Comparison of ENCODE assay signal across 26 cellular contexts in the genomic region with DNA sequence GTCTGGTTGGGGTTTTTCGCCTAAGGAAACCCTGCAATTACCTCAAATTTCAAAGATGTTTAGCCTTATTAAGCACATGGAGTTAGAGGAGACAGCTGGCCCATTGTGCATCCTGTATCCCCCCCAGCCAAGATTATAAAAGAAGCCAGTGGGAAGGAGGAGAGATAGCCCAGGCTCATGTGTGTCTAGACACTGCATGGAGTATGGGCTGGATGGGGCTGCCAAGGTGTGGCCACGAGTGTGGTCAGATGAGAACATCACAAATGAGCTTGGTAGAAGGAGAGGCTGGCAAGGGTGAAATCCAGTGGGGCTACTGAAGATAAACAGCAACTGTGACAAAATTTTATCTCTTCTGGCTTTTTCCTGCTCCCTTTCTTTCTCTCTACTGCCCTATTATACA.
"Had no signal": no experiment of that assay in that cellular context is flagged by ENCODE, and none has a peak within 500 bp of the region (broad histone marks: within the 10 kb centered on the region; RNA-seq: fewer than 3 reads in every experiment).

No MANE protein-coding gene starts in this region.

- H3K9me3 Mint-ChIP-seq: natural killer cell treated with Interleukin-12 subunit alpha and Interleukin-12 subunit beta and Interleukin-15 and Interleukin-18, amount 100 ng/mL, for 72 hours had no signal

- H3K4me2 ChIP-seq: hepatocyte, smooth muscle cell had no signal

- H3K79me2 ChIP-seq: hepatocyte had no signal

- H3K4me3 Mint-ChIP-seq: naive thymus-derived CD4-positive, alpha-beta T cell; natural killer cell treated with Interleukin-12 subunit alpha and Interleukin-12 subunit beta and Interleukin-15 and Interleukin-18, amount 100 ng/mL, for 72 hours; stimulated activated memory B cell treated with anti-CD40 and anti-IgM and Interleukin-4, amounts not matched to agents 10 μg/mL and 1 μg/mL and 100 μg/mL, for 72 hours had no signal

- FAIRE-seq: urothelium cell line had no signal

- H3K9me3 ChIP-seq: left ventricle myocardium inferior, mucosa of descending colon, ovary, right atrium auricular region, right lobe of liver, suprapubic skin, thoracic aorta, tibial artery, upper lobe of right lung had no signal

- H3K27me3 ChIP-seq: hepatocyte, ovary, right atrium auricular region, right lobe of liver, suprapubic skin, tibial artery, upper lobe of right lung had no signal

- DNase-seq: islet precursor cell; left ventricle myocardium inferior; mesendoderm; midbrain; mucosa of descending colon; naive thymus-derived CD4-positive, alpha-beta T cell; ovary; right lobe of liver; stimulated activated CD4-positive, alpha-beta T cell treated with anti-CD3 and anti-CD28 coated beads, Interleukin-1b, Interleukin-23, amount 100 ng/mL, for 48 hours; stimulated activated CD4-positive, alpha-beta T cell treated with anti-CD3 and anti-CD28 coated beads, Interleukin-2, amount 100 ng/mL, for 48 hours; stimulated activated CD4-positive, alpha-beta T cell treated with anti-CD3 and anti-CD28 coated beads, Interleukin-4, amount 100 ng/mL, for 4 hours; stimulated activated CD8-positive, alpha-beta memory T cell treated with anti-CD3 and anti-CD28 coated beads, Interleukin-4, amount 100 ng/mL, for 48 hours; stimulated activated naive CD4-positive, alpha-beta T cell treated with Interleukin-2 at 50 U/mL for 16 hours; tibial artery; trophoblast cell; upper lobe of right lung had no signal

- ATAC-seq: mucosa of descending colon; naive thymus-derived CD4-positive, alpha-beta T cell; natural killer cell treated with Interleukin-12 subunit alpha and Interleukin-12 subunit beta and Interleukin-15 and Interleukin-18, amount 100 ng/mL, for 72 hours; right lobe of liver; stimulated activated memory B cell treated with anti-CD40 and anti-IgM and Interleukin-4, amounts not matched to agents 10 μg/mL and 1 μg/mL and 100 μg/mL, for 72 hours; upper lobe of right lung had no signal

- H3K36me3 Mint-ChIP-seq: naive thymus-derived CD4-positive, alpha-beta T cell; natural killer cell treated with Interleukin-12 subunit alpha and Interleukin-12 subunit beta and Interleukin-15 and Interleukin-18, amount 100 ng/mL, for 72 hours; stimulated activated memory B cell treated with anti-CD40 and anti-IgM and Interleukin-4, amounts not matched to agents 10 μg/mL and 1 μg/mL and 100 μg/mL, for 72 hours had no signal

- H3K27ac Mint-ChIP-seq: natural killer cell treated with Interleukin-12 subunit alpha and Interleukin-12 subunit beta and Interleukin-15 and Interleukin-18, amount 100 ng/mL, for 72 hours; progenitor cell of endocrine pancreas; stimulated activated memory B cell treated with anti-CD40 and anti-IgM and Interleukin-4, amounts not matched to agents 10 μg/mL and 1 μg/mL and 100 μg/mL, for 72 hours had no signal

- H3K27ac ChIP-seq: hepatocyte, left ventricle myocardium inferior, ovary, right atrium auricular region, right lobe of liver, suprapubic skin, thoracic aorta, tibial artery, upper lobe of right lung had no signal

- H3K4me1 Mint-ChIP-seq: stimulated activated memory B cell treated with anti-CD40 and anti-IgM and Interleukin-4, amounts not matched to agents 10 μg/mL and 1 μg/mL and 100 μg/mL, for 72 hours had no signal

- H3K4me1 ChIP-seq: left ventricle myocardium inferior, right atrium auricular region, right lobe of liver, suprapubic skin, tibial artery, upper lobe of right lung had no signal

- H3K36me3 ChIP-seq: left ventricle myocardium inferior, ovary, right atrium auricular region, right lobe of liver, suprapubic skin, thoracic aorta, tibial artery, upper lobe of right lung had no signal

- H2AFZ ChIP-seq: hepatocyte had no signal

- H3K4me3 ChIP-seq: hepatocyte, left ventricle myocardium inferior, lung, mucosa of descending colon, ovary, right atrium auricular region, right lobe of liver, smooth muscle cell, suprapubic skin, thoracic aorta, tibial artery, upper lobe of right lung had no signal
